ENCODE assay signal across 10 cellular contexts in genomic region chr15:75649848-75650247, GRCh38. TPM values are rescaled to one million over a fixed set of nuclear protein-coding genes. Genes with fewer than 3 reads are reported as not detected.
DNase-seq lines count a peak whose midpoint lies in the region; ATAC-seq and TF ChIP-seq lines count a peak whose summit lies in the region.
"Had no signal": no experiment of that assay in that cellular context is flagged by ENCODE, and none has a peak within 500 bp of the region (broad histone marks: within the 10 kb centered on the region; RNA-seq: fewer than 3 reads in every experiment).

No MANE protein-coding gene starts in this region.

- intact Hi-C loops in heart left ventricle (cut with DNase I): loop anchor here in 4 of 10 donors (5.0 to 10.0 kb wide), 3 partner anchors 32 to 285 kb away; partner anchors contain the start of genes SIN3A (in 2 of the 4) and MAN2C1 (in 1 of the 4)
- intact Hi-C loops in cardiac septum (cut with DNase I): loop anchor here (5.0 kb wide), 1 partner anchor 198 kb away; the partner anchor contains the start of gene SIN3A
- intact Hi-C loops in breast epithelium (cut with DNase I; ENCODE audit: low total_unique reads): no loop called here
- intact Hi-C loops in tibial artery (cut with DNase I; ENCODE audit: low total_unique reads): loop anchor here (10.0 kb wide), 1 partner anchor 155 kb away; no protein-coding TSS in a partner anchor
- intact Hi-C loops in activated CD8-positive, alpha-beta T cell treated with anti-CD3 and anti-CD28 coated beads for 36 hours (cut with micrococcal nuclease): loop anchor here (10.0 kb wide), 1 partner anchor 285 kb away; the partner anchor contains the start of gene MAN2C1

- no peak overlapping the region for H3K4me3 Mint-ChIP-seq in activated CD8-positive, alpha-beta T cell treated with anti-CD3 and anti-CD28 coated beads for 36 hours

- peak overlapping the region in 10 of 12 donors; percentile 3 to 97 (median 83) for H3K4me3 ChIP-seq in heart left ventricle
- H3K4me3 ChIP-seq in breast epithelium: peak overlapping the region; percentile 77 to 91 (median 90)
- peak overlapping the region; percentile 7 for H3K4me3 ChIP-seq in mucosa of stomach (ENCODE audit: low read length)
- H3K4me3 ChIP-seq in tibial artery: peak overlapping the region; percentile 78 to 79

- H3K27me3 ChIP-seq in heart left ventricle (no peaks in the 10 kb centered on the region), breast epithelium (no peaks in the 10 kb centered on the region), mucosa of stomach (ENCODE audit: control insufficient read depth, insufficient read depth, low read length) (no peaks in the 10 kb centered on the region), tibial artery (no peaks in the 10 kb centered on the region)
- H3K27me3 ChIP-seq: adrenal gland had no signal

- POLR2A ChIA-PET in activated CD8-positive, alpha-beta T cell treated with anti-CD3 and anti-CD28 coated beads for 36 hours (lab: Charles Lee): interaction anchor here (1.5 kb wide), 1 partner anchor 9 kb away, joined by 8 read pairs; the partner anchor contains the start of gene IMP3

- H3K4me1 Mint-ChIP-seq in activated CD8-positive, alpha-beta T cell treated with anti-CD3 and anti-CD28 coated beads for 36 hours (ENCODE audit: low read depth): peaks cover 20% of the 10 kb centered on the region

- no peaks in the 10 kb centered on the region for H3K36me3 Mint-ChIP-seq in activated CD8-positive, alpha-beta T cell treated with anti-CD3 and anti-CD28 coated beads for 36 hours (ENCODE audit: low read depth)

- 84 to 95% (median 90%) methylated on average over 18 of the region's 18 CpGs for WGBS in heart left ventricle, 4 donors

- H3K9me3 Mint-ChIP-seq in activated CD8-positive, alpha-beta T cell treated with anti-CD3 and anti-CD28 coated beads for 36 hours: no peaks in the 10 kb centered on the region

- CTCF ChIA-PET in activated CD8-positive, alpha-beta T cell treated with anti-CD3 and anti-CD28 coated beads for 36 hours (lab: Charles Lee): no interaction called here

- H3K27me3 Mint-ChIP-seq in activated CD8-positive, alpha-beta T cell treated with anti-CD3 and anti-CD28 coated beads for 36 hours: no peaks in the 10 kb centered on the region

- H3K27ac ChIP-seq in heart left ventricle (peak overlapping the region in 8 of 12 donors; percentile 8 to 98 (median 65)), breast epithelium (peak overlapping the region; percentile 93 to 98), tibial artery (peak overlapping the region; percentile 93)

- TF ChIP-seq POLR2A in heart left ventricle (IDR thresholded peaks at IDR 0.05): no peak
- TF ChIP-seq POLR2A in breast epithelium (IDR thresholded peaks at IDR 0.05): no peak

- no peaks in the 10 kb centered on the region for H3K9me3 ChIP-seq in heart left ventricle
- H3K9me3 ChIP-seq in breast epithelium: no peaks in the 10 kb centered on the region
- no peaks in the 10 kb centered on the region for H3K9me3 ChIP-seq in mucosa of stomach (ENCODE audit: control insufficient read depth, low read length)
- no peaks in the 10 kb centered on the region for H3K9me3 ChIP-seq in tibial artery
- H3K9me3 ChIP-seq: adrenal gland had no signal

- H3K4me1 ChIP-seq in heart left ventricle: peaks cover 8 to 80% (median 66%) of the 10 kb centered on the region in 12 donors
- peaks cover 16 to 56% of the 10 kb centered on the region in 2 donors for H3K4me1 ChIP-seq in breast epithelium
- H3K4me1 ChIP-seq in mucosa of stomach (ENCODE audit: control insufficient read depth, insufficient read depth, low read length): peaks cover 72% of the 10 kb centered on the region
- peaks cover 5 to 78% (median 69%) of the 10 kb centered on the region in 4 donors for H3K4me1 ChIP-seq in tibial artery

- ATAC-seq in heart left ventricle: no peak
- ATAC-seq in activated CD8-positive, alpha-beta T cell treated with anti-CD3 and anti-CD28 coated beads for 36 hours: no peak

- no peak overlapping the region for H3K27ac Mint-ChIP-seq in activated CD8-positive, alpha-beta T cell treated with anti-CD3 and anti-CD28 coated beads for 36 hours

- peaks cover 0 to 25% (median 0%) of the 10 kb centered on the region in 9 donors for H3K36me3 ChIP-seq in heart left ventricle
- no peaks in the 10 kb centered on the region for H3K36me3 ChIP-seq in breast epithelium
- peaks cover 4% of the 10 kb centered on the region for H3K36me3 ChIP-seq in mucosa of stomach (ENCODE audit: control insufficient read depth, insufficient read depth, low read length)
- H3K36me3 ChIP-seq in tibial artery: peaks cover 0 to 27% (median 16%) of the 10 kb centered on the region in 3 donors
- H3K36me3 ChIP-seq: adrenal gland had no signal

- H3K9ac ChIP-seq in mucosa of stomach (ENCODE audit: low read length): no peak overlapping the region

- no peak for DNase-seq in heart left ventricle
- no peak for DNase-seq in cardiac septum (ENCODE audit: low spot score)
- no peak for DNase-seq in breast epithelium (ENCODE audit: low spot score in 2 of 2)
- DNase-seq in tibial artery: no peak
- no peak for DNase-seq in activated CD8-positive, alpha-beta T cell treated with anti-CD3 and anti-CD28 coated beads for 36 hours
- DNase-seq in GM19238 (ENCODE audit: insufficient read length, low spot score): no peak
- DNase-seq in A172 (ENCODE audit: low spot score): no peak
- DNase-seq: adrenal gland; stimulated activated CD4-positive, alpha-beta T cell treated with anti-CD3 and anti-CD28 coated beads, Interleukin-4, amount 100 ng/mL, for 4 hours had no signal

- TF ChIP-seq CTCF in heart left ventricle (IDR thresholded peaks at IDR 0.05): no peak
- no peak for TF ChIP-seq CTCF in breast epithelium (IDR thresholded peaks at IDR 0.05)
- no peak for TF ChIP-seq CTCF in tibial artery (IDR thresholded peaks at IDR 0.05)
- no peak for TF ChIP-seq CTCF in activated CD8-positive, alpha-beta T cell treated with anti-CD3 and anti-CD28 coated beads for 36 hours (IDR thresholded peaks at IDR 0.05)

RNA-seq across cellular contexts. Expression of gene SNX33, which starts 2.1 kb away (rescaled TPM):
- total RNA-seq in heart left ventricle (10 to 100 TPM in 6 of 9 donors, 1 to 10 TPM in 3; 8.3 to 20.9 (median 11.6) TPM), cardiac septum (10.3 TPM), breast epithelium (10 to 100 TPM; 32.8 to 42.7 (median 36.3) TPM)
- polyA plus RNA-seq in heart left ventricle: 1 to 10 TPM; 7.7 to 9.2 TPM
- total RNA-seq in activated CD8-positive, alpha-beta T cell treated with anti-CD3 and anti-CD28 coated beads for 36 hours: 1 to 10 TPM; 1.7 to 1.8 TPM
- total RNA-seq in A172 (2014; rRNA removed; shearing (Covaris generic)): 9.3 and 14.1 TPM in 2 replicates

RNA-seq across cellular contexts. Expression of gene IMP3, which starts 9.8 kb away (rescaled TPM):
- total RNA-seq in heart left ventricle (100 to 1,000 TPM in 2 of 9 donors, 10 to 100 TPM in 7; 37.1 to 151 (median 44.5) TPM), cardiac septum (30.0 TPM), breast epithelium (100 to 1,000 TPM; 144 to 194 (median 175) TPM)
- 10 to 100 TPM; 38.4 to 88.1 TPM for polyA plus RNA-seq in heart left ventricle
- total RNA-seq in activated CD8-positive, alpha-beta T cell treated with anti-CD3 and anti-CD28 coated beads for 36 hours: 100 to 1,000 TPM; 101 to 105 TPM
- 103 and 141 TPM in 2 replicates for total RNA-seq in A172 (2014; rRNA removed; shearing (Covaris generic))

RNA-seq across cellular contexts. Expression of gene SNUPN, which starts 24.3 kb away (rescaled TPM):
- total RNA-seq in heart left ventricle (10 to 100 TPM; 13.2 to 21.6 (median 14.5) TPM), cardiac septum (13.6 TPM), breast epithelium (10 to 100 TPM; 19.8 to 24.9 (median 23.6) TPM)
- 10 to 100 TPM; 14.1 to 15.5 TPM for polyA plus RNA-seq in heart left ventricle
- total RNA-seq in activated CD8-positive, alpha-beta T cell treated with anti-CD3 and anti-CD28 coated beads for 36 hours: 10 to 100 TPM; 28.2 to 28.5 TPM
- 39.3 and 53.6 TPM in 2 replicates for total RNA-seq in A172 (2014; rRNA removed; shearing (Covaris generic))

Comparison
In these comparisons a context has a peak if more than half of its experiments do, and no peak if none do; other contexts are left out.
1. H3K4me3 ChIP-seq: peak in every context shown above with its lines; median percentile 90 in breast epithelium; 83 in heart left ventricle; 78 in tibial artery; 7 in mucosa of stomach.